Comparison of ENCODE assay signal across 1 cellular context in genomic region chr17:37043201-37043600, GRCh38.
TF ChIP-seq lines count a peak whose summit lies in the region.

No MANE protein-coding gene starts in this region.

TF ChIP-seq in HepG2, 621 proteins besides CTCF, POLR2A, EP300 and RAD21 (continued from another document):
- TF ChIP-seq ZNF431 (CRISPR knock-in tag; IDR thresholded peaks at IDR 0.05; ENCODE audit: borderline replicate concordance, low read depth) (no peak), ELF3 (CRISPR knock-in tag; IDR thresholded peaks at IDR 0.05) (peak; percentile 64; the same call in 1 of the 2 replicates), ZNF292 (CRISPR knock-in tag; IDR thresholded peaks at IDR 0.05; ENCODE audit: borderline replicate concordance, low read depth) (peak; percentile 19; the same call in 1 of the 2 replicates), HDAC1 (CRISPR knock-in tag; IDR thresholded peaks at IDR 0.05) (peak; percentile 50), RBM22 (optimal IDR thresholded peaks at IDR 0.05; ENCODE audit: low read length) (peak; percentile 18), AHDC1 (CRISPR knock-in tag; IDR thresholded peaks at IDR 0.05; ENCODE audit: borderline replicate concordance) (0 out of 2 replicates have a peak, but pooled peaks have one; percentile 36), BCL6 (CRISPR knock-in tag; IDR thresholded peaks at IDR 0.05) (peak; percentile 79), ARID5B (CRISPR knock-in tag; IDR thresholded peaks at IDR 0.05) (peak; percentile 58)
